In genomic region chr10:85565381-85565780, GRCh38 we compare ENCODE assay signal across 20 cellular contexts.
"Had no signal": no experiment of that assay in that cellular context is flagged by ENCODE, and none has a peak within 500 bp of the region (broad histone marks: within the 10 kb centered on the region; RNA-seq: fewer than 3 reads in every experiment).

No MANE protein-coding gene starts in this region.

- H3K36me3 ChIP-seq: SJCRH30 had no signal

- H3K9me3 ChIP-seq: SJCRH30 had no signal

- H3K4me1 ChIP-seq: SJCRH30 had no signal

- H3K27me3 ChIP-seq: SJCRH30 had no signal

- H3K4me3 ChIP-seq: SJCRH30 had no signal

- DNase-seq: KBM-7, MV-4-11, NCI-H1048, NCI-H1105, NCI-H1417, NCI-H146, NCI-H1694 treated with DMSO at 0.1 percent for 48 hours, NCI-H1930, NCI-H2081 treated with DMSO at 0.1 percent for 48 hours, NCI-H2171, NCI-H226, NCI-H446, NCI-H510A, NCI-H524 treated with DMSO at 0.1 percent for 48 hours, NCI-H69, NCI-H774, PC-3, SHP77 treated with DMSO at 0.1 percent for 48 hours, SJCRH30 had no signal

- H3K27ac ChIP-seq: RWPE1, SJCRH30 had no signal
